In the genomic region with DNA sequence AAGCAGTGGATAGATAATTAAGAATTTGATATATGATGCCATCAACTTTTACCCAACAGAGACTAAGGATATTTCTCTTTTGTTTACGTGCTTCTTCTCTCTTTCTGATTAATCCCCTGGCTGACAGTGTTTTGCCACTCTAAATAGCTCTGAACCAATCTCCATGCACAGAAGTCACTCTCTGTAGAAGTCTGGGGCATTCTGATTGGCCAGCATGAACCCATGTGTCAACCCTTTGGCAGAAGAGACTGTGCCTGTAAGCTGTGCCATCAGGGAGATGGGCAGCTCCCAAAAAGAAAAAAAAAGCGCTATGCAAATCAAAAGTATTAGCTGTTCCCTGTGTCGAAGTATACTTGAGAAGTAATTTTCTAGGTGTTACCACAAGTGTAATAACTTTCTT, we compare ENCODE assay signal across 26 cellular contexts.
"Had no signal": no experiment of that assay in that cellular context is flagged by ENCODE, and none has a peak within 500 bp of the region (broad histone marks: within the 10 kb centered on the region; RNA-seq: fewer than 3 reads in every experiment).

No MANE protein-coding gene starts in this region.

- H3K9me3 ChIP-seq: ascending aorta, SJCRH30, SK-N-SH had no signal

- H3K36me3 ChIP-seq: ascending aorta, cardiac muscle cell, SJCRH30 had no signal

- H3K4me1 ChIP-seq: ascending aorta, SJCRH30 had no signal

- H3K27me3 ChIP-seq: ascending aorta, cardiac muscle cell, SJCRH30 had no signal

- H3K4me3 ChIP-seq: ascending aorta, cardiac muscle cell, SJCRH30 had no signal

- ATAC-seq: activated CD8-positive, alpha-beta T cell treated with anti-CD3 and anti-CD28 coated beads for 36 hours had no signal

- DNase-seq: activated B cell treated with CpG ODN at 0.5 μM for 24 hours; activated CD4-positive, alpha-beta T cell treated with anti-CD3 and anti-CD28 coated beads for 1 hour; activated CD4-positive, alpha-beta T cell treated with anti-CD3 and anti-CD28 coated beads for 48 hours; activated CD8-positive, alpha-beta T cell treated with anti-CD3 and anti-CD28 coated beads for 36 hours; activated gamma-delta T cell; activated naive CD4-positive, alpha-beta T cell treated with Interleukin-2 at 50 U/mL for 16 hours; activated naive CD8-positive, alpha-beta T cell treated with anti-CD3 and anti-CD28 coated beads, Interleukin-2, amount 10 ng/mL, durations not matched to agents 7 days and 5 days; activated T-cell treated with anti-CD3 and anti-CD28 coated beads, Interleukin-2, amount 50 U/mL, for 24 hours; amygdala; Kasumi-1; KG1; MM.1S; MV-4-11; NCI-H1092; NCI-H1436 treated with DMSO at 0.1 percent for 48 hours; NCI-H1694 treated with DMSO at 0.1 percent for 48 hours; NCI-H2029; NCI-H345; NCI-H748 treated with DMSO at 0.1 percent for 48 hours; NK-92 treated with Interleukin-12 subunit alpha and Interleukin-12 subunit beta, amount 100 ng/mL, for 24 hours; OCI-M1; SHP77; SJCRH30; SK-N-SH had no signal

- H3K27ac ChIP-seq: ascending aorta, cardiac muscle cell, SJCRH30 had no signal
